ENCODE assay signal across 1 cellular context in genomic region chr7:100044719-100045118, GRCh38.
TF ChIP-seq lines count a peak whose summit lies in the region.

No MANE protein-coding gene starts in this region.

TF ChIP-seq in GM23338, 12 proteins besides CTCF, POLR2A, EP300 and RAD21 (continued from another document):
- TF ChIP-seq, protein P1, sequence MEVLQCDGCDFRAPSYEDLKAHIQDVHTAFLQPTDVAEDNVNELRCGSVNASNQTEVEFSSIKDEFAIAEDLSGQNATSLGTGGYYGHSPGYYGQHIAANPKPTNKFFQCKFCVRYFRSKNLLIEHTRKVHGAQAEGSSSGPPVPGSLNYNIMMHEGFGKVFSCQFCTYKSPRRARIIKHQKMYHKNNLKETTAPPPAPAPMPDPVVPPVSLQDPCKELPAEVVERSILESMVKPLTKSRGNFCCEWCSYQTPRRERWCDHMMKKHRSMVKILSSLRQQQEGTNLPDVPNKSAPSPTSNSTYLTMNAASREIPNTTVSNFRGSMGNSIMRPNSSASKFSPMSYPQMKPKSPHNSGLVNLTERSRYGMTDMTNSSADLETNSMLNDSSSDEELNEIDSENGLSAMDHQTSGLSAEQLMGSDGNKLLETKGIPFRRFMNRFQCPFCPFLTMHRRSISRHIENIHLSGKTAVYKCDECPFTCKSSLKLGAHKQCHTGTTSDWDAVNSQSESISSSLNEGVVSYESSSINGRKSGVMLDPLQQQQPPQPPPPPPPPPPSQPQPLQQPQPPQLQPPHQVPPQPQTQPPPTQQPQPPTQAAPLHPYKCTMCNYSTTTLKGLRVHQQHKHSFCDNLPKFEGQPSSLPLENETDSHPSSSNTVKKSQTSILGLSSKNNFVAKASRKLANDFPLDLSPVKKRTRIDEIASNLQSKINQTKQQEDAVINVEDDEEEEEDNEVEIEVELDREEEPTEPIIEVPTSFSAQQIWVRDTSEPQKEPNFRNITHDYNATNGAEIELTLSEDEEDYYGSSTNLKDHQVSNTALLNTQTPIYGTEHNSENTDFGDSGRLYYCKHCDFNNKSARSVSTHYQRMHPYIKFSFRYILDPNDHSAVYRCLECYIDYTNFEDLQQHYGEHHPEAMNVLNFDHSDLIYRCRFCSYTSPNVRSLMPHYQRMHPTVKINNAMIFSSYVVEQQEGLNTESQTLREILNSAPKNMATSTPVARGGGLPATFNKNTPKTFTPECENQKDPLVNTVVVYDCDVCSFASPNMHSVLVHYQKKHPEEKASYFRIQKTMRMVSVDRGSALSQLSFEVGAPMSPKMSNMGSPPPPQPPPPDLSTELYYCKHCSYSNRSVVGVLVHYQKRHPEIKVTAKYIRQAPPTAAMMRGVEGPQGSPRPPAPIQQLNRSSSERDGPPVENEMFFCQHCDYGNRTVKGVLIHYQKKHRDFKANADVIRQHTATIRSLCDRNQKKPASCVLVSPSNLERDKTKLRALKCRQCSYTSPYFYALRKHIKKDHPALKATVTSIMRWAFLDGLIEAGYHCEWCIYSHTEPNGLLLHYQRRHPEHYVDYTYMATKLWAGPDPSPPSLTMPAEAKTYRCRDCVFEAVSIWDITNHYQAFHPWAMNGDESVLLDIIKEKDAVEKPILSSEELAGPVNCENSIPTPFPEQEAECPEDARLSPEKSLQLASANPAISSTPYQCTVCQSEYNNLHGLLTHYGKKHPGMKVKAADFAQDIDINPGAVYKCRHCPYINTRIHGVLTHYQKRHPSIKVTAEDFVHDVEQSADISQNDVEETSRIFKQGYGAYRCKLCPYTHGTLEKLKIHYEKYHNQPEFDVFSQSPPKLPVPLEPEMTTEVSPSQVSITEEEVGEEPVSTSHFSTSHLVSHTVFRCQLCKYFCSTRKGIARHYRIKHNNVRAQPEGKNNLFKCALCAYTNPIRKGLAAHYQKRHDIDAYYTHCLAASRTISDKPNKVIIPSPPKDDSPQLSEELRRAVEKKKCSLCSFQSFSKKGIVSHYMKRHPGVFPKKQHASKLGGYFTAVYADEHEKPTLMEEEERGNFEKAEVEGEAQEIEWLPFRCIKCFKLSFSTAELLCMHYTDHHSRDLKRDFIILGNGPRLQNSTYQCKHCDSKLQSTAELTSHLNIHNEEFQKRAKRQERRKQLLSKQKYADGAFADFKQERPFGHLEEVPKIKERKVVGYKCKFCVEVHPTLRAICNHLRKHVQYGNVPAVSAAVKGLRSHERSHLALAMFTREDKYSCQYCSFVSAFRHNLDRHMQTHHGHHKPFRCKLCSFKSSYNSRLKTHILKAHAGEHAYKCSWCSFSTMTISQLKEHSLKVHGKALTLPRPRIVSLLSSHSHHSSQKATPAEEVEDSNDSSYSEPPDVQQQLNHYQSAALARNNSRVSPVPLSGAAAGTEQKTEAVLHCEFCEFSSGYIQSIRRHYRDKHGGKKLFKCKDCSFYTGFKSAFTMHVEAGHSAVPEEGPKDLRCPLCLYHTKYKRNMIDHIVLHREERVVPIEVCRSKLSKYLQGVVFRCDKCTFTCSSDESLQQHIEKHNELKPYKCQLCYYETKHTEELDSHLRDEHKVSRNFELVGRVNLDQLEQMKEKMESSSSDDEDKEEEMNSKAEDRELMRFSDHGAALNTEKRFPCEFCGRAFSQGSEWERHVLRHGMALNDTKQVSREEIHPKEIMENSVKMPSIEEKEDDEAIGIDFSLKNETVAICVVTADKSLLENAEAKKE (CRISPR knock-in tag; IDR thresholded peaks at IDR 0.05), result no peak
- TF ChIP-seq EZH2phosphoT487 (IDR thresholded peaks at IDR 0.05; ENCODE audit: unreplicated experiment), result no peak
- no peak for TF ChIP-seq CREB1 (CRISPR knock-in tag; IDR thresholded peaks at IDR 0.05; ENCODE audit: low read depth)
